In the genomic region with DNA sequence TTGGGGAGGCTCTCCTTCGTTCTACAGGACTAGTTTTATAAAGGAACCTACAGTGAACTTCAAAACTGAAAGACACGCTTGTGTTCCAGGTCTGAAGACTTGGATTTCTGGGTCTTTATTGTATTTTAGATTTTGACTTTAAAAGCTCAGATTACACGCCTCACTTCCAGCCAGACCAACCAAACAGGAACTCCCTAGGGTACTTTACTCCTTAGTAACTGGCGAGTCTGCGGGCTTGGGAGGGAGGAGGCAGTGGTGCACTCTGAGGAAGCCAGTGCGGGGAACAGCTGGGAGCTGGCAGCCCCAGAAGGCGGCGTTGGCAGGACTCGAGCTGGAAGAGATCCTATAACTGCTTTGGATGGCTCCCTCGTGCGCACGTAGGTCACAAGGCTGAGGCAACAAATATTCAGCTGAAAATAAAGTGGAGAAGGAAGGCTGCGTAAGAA, we compare ENCODE assay signal across 8 cellular contexts. TPM values are rescaled to one million over a fixed set of nuclear protein-coding genes. Genes with fewer than 3 reads are reported as not detected.
A peak's percentile ranks its signal among the peaks of the same experiment; 100 is the strongest.
DNase-seq lines count a peak whose midpoint lies in the region; ATAC-seq and TF ChIP-seq lines count a peak whose summit lies in the region.

No MANE protein-coding gene starts in this region.

- intact Hi-C loops in dorsolateral prefrontal cortex (cut with DNase I) (no loop called here), left colon (cut with DNase I, micrococcal nuclease) (no loop called here)

- WGBS in HUES64: 9% methylated on average over 12 of the region's 13 CpGs

- H3K9ac ChIP-seq in HUES64 (ENCODE audit: low read depth, low read length): peak overlapping the region; percentile 61; the same call in 1 of the 2 replicates

- ATAC-seq in left colon: peak; percentile 85

- no peaks in the 10 kb centered on the region for H3K9me3 ChIP-seq in HUES64 (ENCODE audit: insufficient read depth, low read depth, low read length)

- DNase-seq in EH (ENCODE audit: low read depth) (peak; percentile 25), SK-MEL-5 (ENCODE audit: low read depth, low spot score) (peak; percentile 39), dorsolateral prefrontal cortex (peak in 8 of 10 donors; percentile 6 to 58 (median 42)), left colon (peak; percentile 58 to 64), 8988T (no peak)
- DNase-seq in stimulated activated CD8-positive, alpha-beta memory T cell treated with anti-CD3 and anti-CD28 coated beads, Interleukin-4, amount 100 ng/mL, for 48 hours: peak; percentile 22
- DNase-seq in stimulated activated naive CD4-positive, alpha-beta T cell (lab: John Stamatoyannopoulos, UW): no peak

- H3K4me3 ChIP-seq in HUES64 (ENCODE audit: low read length) (peak overlapping the region; percentile 71), dorsolateral prefrontal cortex (peak overlapping the region; percentile 22 to 65 (median 50))

- in situ Hi-C loops in SK-MEL-5 (cut with HindIII; ENCODE audit: low pct_unique_long_range_greater_than_20kb, low sequenced_read_pairs): no loop called here

- H3K4me1 ChIP-seq in HUES64 (ENCODE audit: insufficient read depth, low read length): no peaks in the 10 kb centered on the region

- TF ChIP-seq CTCF in dorsolateral prefrontal cortex (IDR thresholded peaks at IDR 0.05 in 54 of 56, conservative IDR thresholded peaks at IDR 0.05 in 2 of 56; ENCODE audit: low read depth in 1 of 56, partially characterized antibody in 56 of 56): no peak

- no peaks in the 10 kb centered on the region; the same call in 1 of the 2 replicates for H3K27me3 ChIP-seq in HUES64 (ENCODE audit: insufficient read depth, low read length)
- peaks cover 0 to 37% (median 0%) of the 10 kb centered on the region in 45 donors for H3K27me3 ChIP-seq in dorsolateral prefrontal cortex

- no peak overlapping the region; the same call in 1 of the 2 replicates for H3K27ac ChIP-seq in HUES64 (ENCODE audit: low read depth, low read length)
- H3K27ac ChIP-seq in dorsolateral prefrontal cortex: peak overlapping the region in 38 of 59 donors; percentile 0 to 70 (median 38)

- H3K36me3 ChIP-seq in HUES64 (ENCODE audit: insufficient read depth, low read length): no peaks in the 10 kb centered on the region

RNA-seq across cellular contexts. Expression of a gene that starts 0.4 kb away (rescaled TPM):
- 3.2 TPM for polyA plus RNA-seq in HUES64 (2013, experiment 1 of 2)
- 4.1 TPM for polyA plus RNA-seq in HUES64 (2013, experiment 2 of 2)
- total RNA-seq in SK-MEL-5 (2014; rRNA removed; shearing (Covaris generic)): 4.0 and 4.1 TPM in 2 replicates
- 4.9 and 6.9 TPM in 2 replicates for polyA plus RNA-seq in SK-MEL-5 (2015; cell fraction: cytosol; rRNA removed)
- 13.9 and 14.6 TPM in 2 replicates for polyA plus RNA-seq in SK-MEL-5 (2015; cell fraction: nucleus; rRNA removed)
- total RNA-seq in dorsolateral prefrontal cortex: 10 to 100 TPM in 11 of 120 experiments, 1 to 10 TPM in 109; 3.6 to 20.0 (median 7.4) TPM
- total RNA-seq in left colon: 1 to 10 TPM; 3.9 TPM

Comparison
In these comparisons a context has a peak if more than half of its experiments do, and no peak if none do; other contexts are left out.
1. DNase-seq: peak in EH (single experiment), SK-MEL-5 (single experiment), dorsolateral prefrontal cortex (8 of 10), left colon (2 of 2) and stimulated activated CD8-positive, alpha-beta memory T cell treated with anti-CD3 and anti-CD28 coated beads, Interleukin-4, amount 100 ng/mL, for 48 hours (single experiment); none in stimulated activated naive CD4-positive, alpha-beta T cell (0 of 6) and 8988T (single experiment).